In genomic region chr2:171287036-171287435, GRCh38 we compare ENCODE assay signal across 20 cellular contexts.
DNase-seq lines count a peak whose midpoint lies in the region; ATAC-seq and TF ChIP-seq lines count a peak whose summit lies in the region.
"Had no signal": no experiment of that assay in that cellular context is flagged by ENCODE, and none has a peak within 500 bp of the region (broad histone marks: within the 10 kb centered on the region; RNA-seq: fewer than 3 reads in every experiment).

No MANE protein-coding gene starts in this region.

- CTCF ChIA-PET in OCI-LY7 (lab: Charles Lee; ENCODE audit: unreplicated experiment): no interaction called here

- H4K20me1 ChIP-seq in OCI-LY7 (ENCODE audit: insufficient read depth, low read length): no peaks in the 10 kb centered on the region

- H3K9me3 ChIP-seq in OCI-LY7 (ENCODE audit: low read length) (no peaks in the 10 kb centered on the region), uterus (no peaks in the 10 kb centered on the region)
- H3K9me3 ChIP-seq: BE2C, tibial artery had no signal

- H2AFZ ChIP-seq in OCI-LY7 (ENCODE audit: low read length): peak overlapping the region; percentile 53

- no peak overlapping the region for H3K4me2 ChIP-seq in OCI-LY7 (ENCODE audit: low read length)

- TF ChIP-seq POLR2A in uterus (IDR thresholded peaks at IDR 0.05): no peak

- H3K4me3 ChIP-seq in OCI-LY7 (ENCODE audit: low read depth, low read length, poor library complexity, severe bottlenecking): no peak overlapping the region
- H3K4me3 ChIP-seq in epithelial cell of esophagus (ENCODE audit: low read length): no peak overlapping the region
- H3K4me3 ChIP-seq in uterus: no peak overlapping the region
- H3K4me3 ChIP-seq: tibial artery had no signal

- H3K79me2 ChIP-seq in OCI-LY7 (ENCODE audit: insufficient read depth, low read depth, low read length): no peaks in the 10 kb centered on the region

- BruUV-seq in OCI-LY7 (replicated peaks; lab: Mats Ljungman, UMichigan): no TSS peak

- H3K27me3 ChIP-seq in uterus: no peaks in the 10 kb centered on the region
- H3K27me3 ChIP-seq: BE2C, tibial artery had no signal

- no peaks in the 10 kb centered on the region for H3K9me2 ChIP-seq in OCI-LY7 (ENCODE audit: insufficient read depth, low read length)

- ATAC-seq in GM19455 (IDR thresholded peaks at IDR 0.05; ENCODE audit: unreplicated experiment) (no peak), Right ventricle myocardium inferior (no peak)
- ATAC-seq: activated CD8-positive, alpha-beta T cell treated with anti-CD3 and anti-CD28 coated beads, Interleukin-2, amount 10 ng/mL, durations not matched to agents 7 days and 5 days; stimulated activated naive CD8-positive, alpha-beta T cell treated with anti-CD3 and anti-CD28 coated beads, Interleukin-15, amount 100 ng/mL, for 72 hours had no signal

- intact Hi-C loops in OCI-LY7 (cut with micrococcal nuclease; ENCODE audit: unreplicated experiment): no loop called here
- intact Hi-C loops in Right ventricle myocardium inferior (cut with DNase I): no loop called here
- intact Hi-C loops in uterus (cut with DNase I; ENCODE audit: low total_unique reads): no loop called here

- POLR2A ChIA-PET in OCI-LY7 (lab: Charles Lee): interaction anchor here (0.6 to 1.0 kb wide), 3 partner anchors 33 to 1988 kb away, joined by 3 to 5 read pairs (median 4); no protein-coding TSS in a partner anchor

- H3K36me3 ChIP-seq in OCI-LY7 (ENCODE audit: insufficient read depth, low read length) (no peaks in the 10 kb centered on the region), uterus (no peaks in the 10 kb centered on the region)
- H3K36me3 ChIP-seq: BE2C, tibial artery had no signal

- H3K27ac ChIP-seq in OCI-LY7 (ENCODE audit: low read depth, low read length, poor library complexity, severe bottlenecking): no peak overlapping the region
- no peak overlapping the region for H3K27ac ChIP-seq in uterus
- H3K27ac ChIP-seq: RWPE1, tibial artery had no signal

- TF ChIP-seq CTCF in OCI-LY7 (conservative IDR thresholded peaks at IDR 0.05; ENCODE audit: low read length) (no peak), epithelial cell of esophagus (IDR thresholded peaks at IDR 0.05; ENCODE audit: insufficient read depth, low read depth, low read length, missing control alignments) (no peak), uterus (IDR thresholded peaks at IDR 0.05) (no peak)

- peak; percentile 19 for DNase-seq in EH (ENCODE audit: low read depth)
- no peak for DNase-seq in OCI-LY7 (ENCODE audit: low spot score)
- DNase-seq in epithelial cell of esophagus (ENCODE audit: low read depth): peak; percentile 9
- peak; percentile 13 for DNase-seq in myocyte (ENCODE audit: low read depth)
- DNase-seq in Right ventricle myocardium inferior (ENCODE audit: missing footprints): no peak
- DNase-seq in cerebellar nuclear complex (lab: John Stamatoyannopoulos, UW): no peak
- DNase-seq in uterus: no peak
- DNase-seq: activated CD8-positive, alpha-beta T cell treated with anti-CD3 and anti-CD28 coated beads, Interleukin-2, amount 10 ng/mL, durations not matched to agents 7 days and 5 days; activated T-cell treated with anti-CD3 and anti-CD28 coated beads for 4 hours; aorta; BE2C; CD8-positive, alpha-beta memory T cell; NCI-H1048; NCI-H1694; NCI-H446 treated with DMSO at 0.1 percent for 48 hours; stimulated activated naive CD8-positive, alpha-beta T cell treated with anti-CD3 and anti-CD28 coated beads, Interleukin-15, amount 100 ng/mL, for 72 hours; T-helper 2 cell; tibial artery had no signal

- peaks cover 10% of the 10 kb centered on the region for H3K4me1 ChIP-seq in OCI-LY7 (ENCODE audit: insufficient read depth, low read length, poor library complexity, severe bottlenecking)
- no peaks in the 10 kb centered on the region for H3K4me1 ChIP-seq in uterus
- H3K4me1 ChIP-seq: BE2C, tibial artery had no signal

Comparison
In these comparisons a context has a peak if more than half of its experiments do, and no peak if none do; other contexts are left out.
1. DNase-seq: peak in EH (single experiment), epithelial cell of esophagus (single experiment) and myocyte (single experiment); none in OCI-LY7 (single experiment), Right ventricle myocardium inferior (single experiment), cerebellar nuclear complex (0 of 2) and uterus (0 of 2).